1 cellular context compared by ENCODE assay signal in genomic region chr2:64522843-64523428, GRCh38.
TF ChIP-seq lines count a peak whose summit lies in the region.

No MANE protein-coding gene starts in this region.

TF ChIP-seq in K562, 482 proteins besides CTCF, POLR2A, EP300 and RAD21 (continued from another document):
- TF ChIP-seq ZBTB8A (IDR thresholded peaks at IDR 0.05; ENCODE audit: partially characterized antibody) (no peak), CXXC5 (CRISPR knock-in tag; IDR thresholded peaks at IDR 0.05) (no peak), HMGN3 (IDR thresholded peaks at IDR 0.05; ENCODE audit: borderline replicate concordance, extremely low read depth, insufficient read length, low read depth, low read length) (no peak), HBP1 (CRISPR knock-in tag; IDR thresholded peaks at IDR 0.05) (no peak), BHLHE40 (IDR thresholded peaks at IDR 0.05; ENCODE audit: low read length) (no peak), MEIS2 (IDR thresholded peaks at IDR 0.05; ENCODE audit: partially characterized antibody) (no peak), SMAD3 (CRISPR knock-in tag; conservative IDR thresholded peaks at IDR 0.05) (no peak), NR3C1 (CRISPR knock-in tag; IDR thresholded peaks at IDR 0.05) (no peak), SMC3 (conservative IDR thresholded peaks at IDR 0.05; ENCODE audit: insufficient read depth, low read depth, low read length) (peak; percentile 71), ZNF76 (CRISPR knock-in tag; IDR thresholded peaks at IDR 0.05; ENCODE audit: borderline replicate concordance) (no peak), ZNF197 (CRISPR knock-in tag; IDR thresholded peaks at IDR 0.05; ENCODE audit: low read depth) (no peak), SRF (CRISPR knock-in tag; IDR thresholded peaks at IDR 0.05) (no peak), SPI1 (IDR thresholded peaks at IDR 0.05; ENCODE audit: borderline replicate concordance, low read depth, low read length) (no peak), ZNF224 (CRISPR knock-in tag; IDR thresholded peaks at IDR 0.05) (no peak), ZNF445 (CRISPR knock-in tag; IDR thresholded peaks at IDR 0.05; ENCODE audit: low read depth) (no peak), ATF1 (CRISPR knock-in tag; IDR thresholded peaks at IDR 0.05) (no peak), ATF1 (tag; IDR thresholded peaks at IDR 0.05) (peak; percentile 32; the same call in 1 of the 2 replicates), ZNF316 (IDR thresholded peaks at IDR 0.05) (peak; percentile 56; the same call in 1 of the 2 replicates), KDM1A (IDR thresholded peaks at IDR 0.05) (peak; percentile 41 to 57; a peak in 1 of 4 replicates), ZNF785 (CRISPR knock-in tag; IDR thresholded peaks at IDR 0.05) (no peak), CTBP1 (IDR thresholded peaks at IDR 0.05; ENCODE audit: borderline replicate concordance) (peak; percentile 39; the same call in 1 of the 2 replicates), ZNF584 (CRISPR knock-in tag; IDR thresholded peaks at IDR 0.05; ENCODE audit: low read depth) (no peak), ARID2 (IDR thresholded peaks at IDR 0.05) (peak; percentile 45; the same call in 1 of the 2 replicates), RFX1 (IDR thresholded peaks at IDR 0.05) (no peak), BMI1 (IDR thresholded peaks at IDR 0.05; ENCODE audit: low read length) (0 out of 2 replicates have a peak, but pooled peaks have one; percentile 46), NFIX (CRISPR knock-in tag; IDR thresholded peaks at IDR 0.05; ENCODE audit: low read depth) (no peak), SOX6 (IDR thresholded peaks at IDR 0.05) (no peak), STAT5A (IDR thresholded peaks at IDR 0.05; ENCODE audit: borderline replicate concordance, low read length) (no peak), DEAF1 (CRISPR knock-in tag; IDR thresholded peaks at IDR 0.05) (peak; percentile 59), ATF4 (CRISPR knock-in tag; IDR thresholded peaks at IDR 0.05) (no peak), COPS2 (conservative IDR thresholded peaks at IDR 0.05) (no peak), ZNF12 (CRISPR knock-in tag; IDR thresholded peaks at IDR 0.05) (no peak), SMARCA4 (IDR thresholded peaks at IDR 0.05) (peak; percentile 46; the same call in 1 of the 2 replicates), FOS (IDR thresholded peaks at IDR 0.05; ENCODE audit: extremely low read depth, insufficient read length) (no peak), POLR2B (IDR thresholded peaks at IDR 0.05; ENCODE audit: low read depth, partially characterized antibody) (no peak), ZNF644 (tag; IDR thresholded peaks at IDR 0.05; ENCODE audit: low read depth) (no peak), NFATC3 (IDR thresholded peaks at IDR 0.05) (no peak), TRIM28 (IDR thresholded peaks at IDR 0.05) (no peak), TCF7L2 (IDR thresholded peaks at IDR 0.05; ENCODE audit: low read depth, low read length) (no peak), THRAP3 (IDR thresholded peaks at IDR 0.05; ENCODE audit: borderline replicate concordance) (no peak), PATZ1 (CRISPR knock-in tag; IDR thresholded peaks at IDR 0.05; ENCODE audit: borderline replicate concordance) (no peak), NFRKB (IDR thresholded peaks at IDR 0.05; ENCODE audit: low read depth) (no peak), YY1 (IDR thresholded peaks at IDR 0.05; ENCODE audit: borderline replicate concordance in 1 of 3, control insufficient read depth in 1 of 3, extremely low read depth in 1 of 3, insufficient read depth in 3 of 3, insufficient read length in 1 of 3, insufficient replicate concordance in 2 of 3, low read depth in 1 of 3, low read length in 2 of 3) (no peak), EHMT2 (IDR thresholded peaks at IDR 0.05) (no peak)
- TF ChIP-seq, protein P1, sequence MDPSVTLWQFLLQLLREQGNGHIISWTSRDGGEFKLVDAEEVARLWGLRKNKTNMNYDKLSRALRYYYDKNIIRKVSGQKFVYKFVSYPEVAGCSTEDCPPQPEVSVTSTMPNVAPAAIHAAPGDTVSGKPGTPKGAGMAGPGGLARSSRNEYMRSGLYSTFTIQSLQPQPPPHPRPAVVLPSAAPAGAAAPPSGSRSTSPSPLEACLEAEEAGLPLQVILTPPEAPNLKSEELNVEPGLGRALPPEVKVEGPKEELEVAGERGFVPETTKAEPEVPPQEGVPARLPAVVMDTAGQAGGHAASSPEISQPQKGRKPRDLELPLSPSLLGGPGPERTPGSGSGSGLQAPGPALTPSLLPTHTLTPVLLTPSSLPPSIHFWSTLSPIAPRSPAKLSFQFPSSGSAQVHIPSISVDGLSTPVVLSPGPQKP (CRISPR knock-in tag; IDR thresholded peaks at IDR 0.05), result no peak
- TF ChIP-seq, protein P2, sequence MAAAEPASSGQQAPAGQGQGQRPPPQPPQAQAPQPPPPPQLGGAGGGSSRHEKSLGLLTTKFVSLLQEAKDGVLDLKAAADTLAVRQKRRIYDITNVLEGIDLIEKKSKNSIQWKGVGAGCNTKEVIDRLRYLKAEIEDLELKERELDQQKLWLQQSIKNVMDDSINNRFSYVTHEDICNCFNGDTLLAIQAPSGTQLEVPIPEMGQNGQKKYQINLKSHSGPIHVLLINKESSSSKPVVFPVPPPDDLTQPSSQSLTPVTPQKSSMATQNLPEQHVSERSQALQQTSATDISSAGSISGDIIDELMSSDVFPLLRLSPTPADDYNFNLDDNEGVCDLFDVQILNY (CRISPR knock-in tag; IDR thresholded peaks at IDR 0.05), result no peak
- TF ChIP-seq, protein P3, sequence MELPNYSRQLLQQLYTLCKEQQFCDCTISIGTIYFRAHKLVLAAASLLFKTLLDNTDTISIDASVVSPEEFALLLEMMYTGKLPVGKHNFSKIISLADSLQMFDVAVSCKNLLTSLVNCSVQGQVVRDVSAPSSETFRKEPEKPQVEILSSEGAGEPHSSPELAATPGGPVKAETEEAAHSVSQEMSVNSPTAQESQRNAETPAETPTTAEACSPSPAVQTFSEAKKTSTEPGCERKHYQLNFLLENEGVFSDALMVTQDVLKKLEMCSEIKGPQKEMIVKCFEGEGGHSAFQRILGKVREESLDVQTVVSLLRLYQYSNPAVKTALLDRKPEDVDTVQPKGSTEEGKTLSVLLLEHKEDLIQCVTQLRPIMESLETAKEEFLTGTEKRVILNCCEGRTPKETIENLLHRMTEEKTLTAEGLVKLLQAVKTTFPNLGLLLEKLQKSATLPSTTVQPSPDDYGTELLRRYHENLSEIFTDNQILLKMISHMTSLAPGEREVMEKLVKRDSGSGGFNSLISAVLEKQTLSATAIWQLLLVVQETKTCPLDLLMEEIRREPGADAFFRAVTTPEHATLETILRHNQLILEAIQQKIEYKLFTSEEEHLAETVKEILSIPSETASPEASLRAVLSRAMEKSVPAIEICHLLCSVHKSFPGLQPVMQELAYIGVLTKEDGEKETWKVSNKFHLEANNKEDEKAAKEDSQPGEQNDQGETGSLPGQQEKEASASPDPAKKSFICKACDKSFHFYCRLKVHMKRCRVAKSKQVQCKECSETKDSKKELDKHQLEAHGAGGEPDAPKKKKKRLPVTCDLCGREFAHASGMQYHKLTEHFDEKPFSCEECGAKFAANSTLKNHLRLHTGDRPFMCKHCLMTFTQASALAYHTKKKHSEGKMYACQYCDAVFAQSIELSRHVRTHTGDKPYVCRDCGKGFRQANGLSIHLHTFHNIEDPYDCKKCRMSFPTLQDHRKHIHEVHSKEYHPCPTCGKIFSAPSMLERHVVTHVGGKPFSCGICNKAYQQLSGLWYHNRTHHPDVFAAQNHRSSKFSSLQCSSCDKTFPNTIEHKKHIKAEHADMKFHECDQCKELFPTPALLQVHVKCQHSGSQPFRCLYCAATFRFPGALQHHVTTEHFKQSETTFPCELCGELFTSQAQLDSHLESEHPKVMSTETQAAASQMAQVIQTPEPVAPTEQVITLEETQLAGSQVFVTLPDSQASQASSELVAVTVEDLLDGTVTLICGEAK (IDR thresholded peaks at IDR 0.05), result no peak
- TF ChIP-seq, protein P3 (CRISPR knock-in tag; IDR thresholded peaks at IDR 0.05), result no peak
- TF ChIP-seq, protein P4, sequence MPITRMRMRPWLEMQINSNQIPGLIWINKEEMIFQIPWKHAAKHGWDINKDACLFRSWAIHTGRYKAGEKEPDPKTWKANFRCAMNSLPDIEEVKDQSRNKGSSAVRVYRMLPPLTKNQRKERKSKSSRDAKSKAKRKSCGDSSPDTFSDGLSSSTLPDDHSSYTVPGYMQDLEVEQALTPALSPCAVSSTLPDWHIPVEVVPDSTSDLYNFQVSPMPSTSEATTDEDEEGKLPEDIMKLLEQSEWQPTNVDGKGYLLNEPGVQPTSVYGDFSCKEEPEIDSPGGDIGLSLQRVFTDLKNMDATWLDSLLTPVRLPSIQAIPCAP (CRISPR knock-in tag; IDR thresholded peaks at IDR 0.05; ENCODE audit: borderline replicate concordance), result no peak
- TF ChIP-seq, protein P5, sequence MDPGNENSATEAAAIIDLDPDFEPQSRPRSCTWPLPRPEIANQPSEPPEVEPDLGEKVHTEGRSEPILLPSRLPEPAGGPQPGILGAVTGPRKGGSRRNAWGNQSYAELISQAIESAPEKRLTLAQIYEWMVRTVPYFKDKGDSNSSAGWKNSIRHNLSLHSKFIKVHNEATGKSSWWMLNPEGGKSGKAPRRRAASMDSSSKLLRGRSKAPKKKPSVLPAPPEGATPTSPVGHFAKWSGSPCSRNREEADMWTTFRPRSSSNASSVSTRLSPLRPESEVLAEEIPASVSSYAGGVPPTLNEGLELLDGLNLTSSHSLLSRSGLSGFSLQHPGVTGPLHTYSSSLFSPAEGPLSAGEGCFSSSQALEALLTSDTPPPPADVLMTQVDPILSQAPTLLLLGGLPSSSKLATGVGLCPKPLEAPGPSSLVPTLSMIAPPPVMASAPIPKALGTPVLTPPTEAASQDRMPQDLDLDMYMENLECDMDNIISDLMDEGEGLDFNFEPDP (CRISPR knock-in tag; IDR thresholded peaks at IDR 0.05), result no peak
